In genomic region chr17:61463068-61463980, GRCh38 we compare ENCODE assay signal across 18 cellular contexts. TPM values are rescaled to one million over a fixed set of nuclear protein-coding genes. Genes with fewer than 3 reads are reported as not detected.
DNase-seq lines count a peak whose midpoint lies in the region; ATAC-seq and TF ChIP-seq lines count a peak whose summit lies in the region.
"Had no signal": no experiment of that assay in that cellular context is flagged by ENCODE, and none has a peak within 500 bp of the region (broad histone marks: within the 10 kb centered on the region; RNA-seq: fewer than 3 reads in every experiment).

No MANE protein-coding gene starts in this region.

- H3K9me2 ChIP-seq in SK-N-SH (no peaks in the 10 kb centered on the region), OCI-LY7 (ENCODE audit: insufficient read depth, low read length) (no peaks in the 10 kb centered on the region), hepatocyte (replicated peaks; ENCODE audit: insufficient read depth) (no peaks in the 10 kb centered on the region)

- H3K36me3 ChIP-seq in SK-N-SH (replicated peaks in 1 of 2; ENCODE audit: control insufficient read depth in 1 of 2, insufficient read depth in 2 of 2, low read length in 1 of 2) (no peaks in the 10 kb centered on the region), OCI-LY7 (ENCODE audit: insufficient read depth, low read length) (no peaks in the 10 kb centered on the region), hepatocyte (replicated peaks; ENCODE audit: insufficient read depth, low read depth) (no peaks in the 10 kb centered on the region), smooth muscle cell (ENCODE audit: low read depth) (no peaks in the 10 kb centered on the region)
- H3K36me3 ChIP-seq: uterus had no signal

- no TSS peak for BruUV-seq in OCI-LY7 (replicated peaks; lab: Mats Ljungman, UMichigan)

- H3K27ac ChIP-seq in SK-N-SH (ENCODE audit: low read depth in 2 of 2, low read length in 1 of 2) = no peak overlapping the region
- H3K27ac ChIP-seq in OCI-LY7 (ENCODE audit: low read depth, low read length, poor library complexity, severe bottlenecking) = no peak overlapping the region
- peak overlapping the region; percentile 98 for H3K27ac ChIP-seq in hepatocyte
- H3K27ac ChIP-seq in smooth muscle cell (ENCODE audit: low read depth) = no peak overlapping the region
- H3K27ac ChIP-seq: A549, dorsolateral prefrontal cortex, uterus had no signal

- POLR2A ChIA-PET in SK-N-SH (lab: Yijun Ruan, JAX) (no interaction called here), OCI-LY7 (lab: Charles Lee) (no interaction called here)

- intact Hi-C loops in OCI-LY7 (cut with micrococcal nuclease; ENCODE audit: unreplicated experiment) = no loop called here

- DNase-seq in SK-N-SH (no peak), OCI-LY7 (ENCODE audit: low spot score) (no peak), hepatocyte (ENCODE audit: low spot score) (no peak), smooth muscle cell (lab: John Stamatoyannopoulos, UW; ENCODE audit: unreplicated experiment) (no peak), NCI-H2171 (lab: John Stamatoyannopoulos, UW) (no peak)
- DNase-seq: KBM-7; stimulated activated CD8-positive, alpha-beta memory T cell treated with anti-CD3 and anti-CD28 coated beads, Interleukin-4, amount 100 ng/mL, for 48 hours; T-helper 9 cell; uterus had no signal

- no peak overlapping the region for H3K9ac ChIP-seq in SK-N-SH
- no peak overlapping the region for H3K9ac ChIP-seq in smooth muscle cell (ENCODE audit: low read depth)

- H3K9me3 ChIP-seq in SK-N-SH (no peaks in the 10 kb centered on the region), OCI-LY7 (ENCODE audit: low read length) (no peaks in the 10 kb centered on the region), hepatocyte (ENCODE audit: low read depth) (no peaks in the 10 kb centered on the region), smooth muscle cell (replicated peaks; ENCODE audit: low read depth) (no peaks in the 10 kb centered on the region)
- H3K9me3 ChIP-seq: uterus had no signal

- H3K79me2 ChIP-seq in SK-N-SH (ENCODE audit: insufficient read depth) (no peaks in the 10 kb centered on the region), OCI-LY7 (ENCODE audit: insufficient read depth, low read depth, low read length) (no peaks in the 10 kb centered on the region), hepatocyte (peaks cover 73% of the 10 kb centered on the region), smooth muscle cell (ENCODE audit: low read depth) (peaks cover 53% of the 10 kb centered on the region)

- WGBS in SK-N-SH (ENCODE audit: low lambda C conversion rate) = 95% methylated on average over 14 of the region's 16 CpGs
- WGBS in hepatocyte (ENCODE audit: low lambda C conversion rate, missing lambda C conversion rate) = 52% methylated on average over 15 of the region's 16 CpGs
- 61% methylated on average over 16 of the region's 16 CpGs for WGBS in smooth muscle cell (ENCODE audit: low lambda C conversion rate)

- ATAC-seq in SK-N-SH treated with all-trans-retinoic acid at 6 μM for 48 hours (no peak), GM19455 (IDR thresholded peaks at IDR 0.05; ENCODE audit: unreplicated experiment) (no peak), HG02870 (IDR thresholded peaks at IDR 0.05; ENCODE audit: unreplicated experiment) (no peak)
- ATAC-seq: A549, Panc1 had no signal

- TF ChIP-seq CTCF in SK-N-SH (IDR thresholded peaks at IDR 0.05) = peak; percentile 34; the same call in 1 of the 2 replicates
- peak; percentile 57 for TF ChIP-seq CTCF in OCI-LY7 (conservative IDR thresholded peaks at IDR 0.05; ENCODE audit: low read length)
- peak; percentile 44 for TF ChIP-seq CTCF in hepatocyte (IDR thresholded peaks at IDR 0.05; ENCODE audit: poor library complexity)
- TF ChIP-seq CTCF in smooth muscle cell (IDR thresholded peaks at IDR 0.05; ENCODE audit: borderline replicate concordance, insufficient read depth, poor library complexity, severe bottlenecking) = peak; percentile 27

- H3K27me3 ChIP-seq in SK-N-SH (ENCODE audit: insufficient read depth) (no peaks in the 10 kb centered on the region), hepatocyte (peaks cover 4% of the 10 kb centered on the region), smooth muscle cell (ENCODE audit: low read depth) (no peaks in the 10 kb centered on the region)

- peaks cover 0 to 28% of the 10 kb centered on the region in 2 experiments; a peak in 1 of 4 replicates for H3K4me1 ChIP-seq in SK-N-SH (ENCODE audit: control insufficient read depth in 1 of 2, insufficient read depth in 2 of 2, low read depth in 1 of 2, low read length in 1 of 2)
- peaks cover 23% of the 10 kb centered on the region for H3K4me1 ChIP-seq in OCI-LY7 (ENCODE audit: insufficient read depth, low read length, poor library complexity, severe bottlenecking)
- peaks cover 68% of the 10 kb centered on the region for H3K4me1 ChIP-seq in hepatocyte (ENCODE audit: insufficient read depth)
- H3K4me1 ChIP-seq in smooth muscle cell (ENCODE audit: low read depth) = peaks cover 29% of the 10 kb centered on the region

- no peaks in the 10 kb centered on the region for H3F3A ChIP-seq in SK-N-SH (replicated peaks; ENCODE audit: insufficient read depth)
- peaks cover 24% of the 10 kb centered on the region for H3F3A ChIP-seq in smooth muscle cell (ENCODE audit: low read depth)

- no peak for TF ChIP-seq EP300 in SK-N-SH (IDR thresholded peaks at IDR 0.05; ENCODE audit: borderline replicate concordance in 1 of 2, low read depth in 1 of 2, low read length in 1 of 2)

- CTCF ChIA-PET in SK-N-SH (lab: Yijun Ruan, JAX) (interaction anchor here (0.9 to 2.9 kb wide), 7 partner anchors 10 to 73 kb away, joined by 3 to 12 read pairs (median 5); no protein-coding TSS in a partner anchor), OCI-LY7 (lab: Charles Lee; ENCODE audit: unreplicated experiment) (no interaction called here)

- H3K4me3 ChIP-seq in SK-N-SH (ENCODE audit: low read depth in 2 of 2, low read length in 1 of 2) (no peak overlapping the region), OCI-LY7 (ENCODE audit: low read depth, low read length, poor library complexity, severe bottlenecking) (no peak overlapping the region), hepatocyte (no peak overlapping the region), smooth muscle cell (no peak overlapping the region)
- H3K4me3 ChIP-seq: A549, lung, uterus had no signal

- H2AFZ ChIP-seq in SK-N-SH (ENCODE audit: low read depth) (no peak overlapping the region), OCI-LY7 (ENCODE audit: low read length) (no peak overlapping the region), hepatocyte (no peak overlapping the region), smooth muscle cell (ENCODE audit: low read depth) (no peak overlapping the region)

- H3K4me2 ChIP-seq in SK-N-SH = no peak overlapping the region
- H3K4me2 ChIP-seq in OCI-LY7 (ENCODE audit: low read length) = no peak overlapping the region
- H3K4me2 ChIP-seq in hepatocyte = peak overlapping the region; percentile 90
- H3K4me2 ChIP-seq in smooth muscle cell = peak overlapping the region; percentile 91
- H3K4me2 ChIP-seq: A549 had no signal

- H4K20me1 ChIP-seq in SK-N-SH (ENCODE audit: insufficient read depth) (no peaks in the 10 kb centered on the region), OCI-LY7 (ENCODE audit: insufficient read depth, low read length) (no peaks in the 10 kb centered on the region), hepatocyte (ENCODE audit: insufficient read depth, poor library complexity, severe bottlenecking) (no peaks in the 10 kb centered on the region), smooth muscle cell (ENCODE audit: low read depth) (no peaks in the 10 kb centered on the region)

- TF ChIP-seq RAD21 in SK-N-SH (IDR thresholded peaks at IDR 0.05; ENCODE audit: low read length) = no peak

TF ChIP-seq in SK-N-SH, 30 proteins besides CTCF, POLR2A, EP300 and RAD21 (continues in another document):
- TF ChIP-seq NFIC (IDR thresholded peaks at IDR 0.05; ENCODE audit: borderline replicate concordance) (no peak), ZBTB33 (IDR thresholded peaks at IDR 0.05; ENCODE audit: borderline replicate concordance, low read depth) (no peak)

TF ChIP-seq in SK-N-SH treated with all-trans-retinoic acid at 6 μM for 48 hours, 23 proteins besides CTCF, POLR2A, EP300 and RAD21:
- TF ChIP-seq GLIS3 (CRISPR knock-in tag; IDR thresholded peaks at IDR 0.05) (no peak), TOX (CRISPR knock-in tag; IDR thresholded peaks at IDR 0.05; ENCODE audit: borderline replicate concordance) (no peak), ARNTL (CRISPR knock-in tag; IDR thresholded peaks at IDR 0.05; ENCODE audit: borderline replicate concordance, low read depth) (no peak), ISL1 (CRISPR knock-in tag; IDR thresholded peaks at IDR 0.05) (no peak)

RNA-seq across cellular contexts. Expression of gene TBX4, which starts 11.1 kb away (rescaled TPM):
- polyA plus RNA-seq in SK-N-SH (2012; rRNA removed) (0.02 and 0.05 TPM in 2 replicates), hepatocyte (11.6 and 13.9 TPM in 2 replicates), smooth muscle cell (14.6 and 22.7 TPM in 2 replicates)
- 0.05 and 0.19 TPM in 2 replicates for polyA plus RNA-seq in SK-N-SH (2012; cell fraction: cytosol; rRNA removed)
- polyA plus RNA-seq in SK-N-SH (2012; cell fraction: nucleus; rRNA removed) = 0.45 and 0.75 TPM in 2 replicates
- not detected in 2 replicates for total RNA-seq in OCI-LY7 (2014; rRNA removed; shearing (Covaris generic))
- total RNA-seq in OCI-LY7 (2022) (not detected in 2 replicates), hepatocyte (15.4 and 36.2 TPM in 2 replicates), smooth muscle cell (14.1 and 15.4 TPM in 2 replicates)
- total RNA-seq: glomerular endothelial cell, osteocyte, uterus had no signal

Comparison
In these comparisons a context has a peak if more than half of its experiments do, and no peak if none do; other contexts are left out.
1. H3K4me2 ChIP-seq: peak in hepatocyte (single experiment) and smooth muscle cell (single experiment); none in SK-N-SH (single experiment) and OCI-LY7 (single experiment).
2. RNA of gene TBX4, which starts 11.1 kb away (total RNA-seq): 15.4 to 36.2 TPM in hepatocyte and 14.1 to 15.4 TPM in smooth muscle cell; not detected in OCI-LY7; every median in the first group is over 10 times any median in the second.
3. Peak in every context shown above with its lines, with median percentiles within 50 percentile points of each other: CTCF ChIP-seq.